ENCODE assay signal across 8 cellular contexts in the genomic region with DNA sequence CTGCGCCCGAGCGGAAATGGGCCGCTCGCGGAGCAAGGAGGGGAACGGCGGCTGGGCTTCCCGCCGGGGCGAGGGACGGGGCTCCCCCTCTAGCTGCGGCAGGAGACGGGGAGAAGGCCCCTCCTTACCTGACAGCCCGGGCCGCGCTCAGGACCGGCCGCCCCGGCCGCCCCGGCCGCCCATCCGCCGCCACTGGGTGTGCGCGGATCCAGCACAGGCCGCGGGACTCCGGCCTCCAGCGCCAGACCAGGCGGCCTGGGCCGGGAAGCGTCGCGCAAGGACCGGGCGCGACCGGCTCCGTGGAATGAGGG. TPM values are rescaled to one million over a fixed set of nuclear protein-coding genes. Genes with fewer than 3 reads are reported as not detected.
DNase-seq lines count a peak whose midpoint lies in the region; ATAC-seq and TF ChIP-seq lines count a peak whose summit lies in the region.

No MANE protein-coding gene starts in this region.

- H3K4me3 Mint-ChIP-seq in osteocyte (ENCODE audit: unreplicated experiment) = peak overlapping the region; percentile 89

- CTCF ChIA-PET in AG04449 (lab: Yijun Ruan, JAX) = interaction anchor here (1.2 to 8.8 kb wide), 3 partner anchors 9 to 106 kb away, joined by 3 to 80 read pairs (median 4); no protein-coding TSS in a partner anchor

- no peaks in the 10 kb centered on the region for H3K36me3 Mint-ChIP-seq in osteocyte (ENCODE audit: unreplicated experiment)

- ATAC-seq in GM18907 (IDR thresholded peaks at IDR 0.05; ENCODE audit: unreplicated experiment) (peak; percentile 41), HG03066 (IDR thresholded peaks at IDR 0.05; ENCODE audit: low read depth, unreplicated experiment) (peak; percentile 31)

- H3K27ac Mint-ChIP-seq in osteocyte (ENCODE audit: unreplicated experiment) = peak overlapping the region; percentile 96

- H3K4me3 ChIP-seq in AG04449 (ENCODE audit: low read depth, low read length) = peak overlapping the region; percentile 85

- TF ChIP-seq CTCF in AG04449 (IDR thresholded peaks at IDR 0.05; ENCODE audit: insufficient read depth, low read length, missing control alignments) (no peak), osteocyte (IDR thresholded peaks at IDR 0.05) (no peak)

- H3K9me3 Mint-ChIP-seq in osteocyte (ENCODE audit: unreplicated experiment) = no peaks in the 10 kb centered on the region

- H3K27me3 Mint-ChIP-seq in osteocyte (ENCODE audit: unreplicated experiment) = no peaks in the 10 kb centered on the region

- peaks cover 27% of the 10 kb centered on the region for H3K4me1 Mint-ChIP-seq in osteocyte (ENCODE audit: unreplicated experiment)

- POLR2A ChIA-PET in AG04449 (lab: Yijun Ruan, JAX) = interaction anchor here (1.4 kb wide), 1 partner anchor 15 kb away, joined by 4 read pairs; no protein-coding TSS in a partner anchor

- DNase-seq in AG04449 (ENCODE audit: low read depth, low spot score) (no peak), fibroblast of gingiva (ENCODE audit: low read depth) (peak; percentile 29), osteocyte (ENCODE audit: extremely low spot score, unreplicated experiment) (no peak), medulla oblongata (ENCODE audit: extremely low spot score) (no peak), kidney glomerular epithelial cell (lab: John Stamatoyannopoulos, UW) (no peak)
- DNase-seq in activated CD4-positive, alpha-beta T cell treated with anti-CD3 and anti-CD28 coated beads for 48 hours = peak; percentile 51

RNA-seq across cellular contexts. Expression of a gene that starts 0.3 kb away (rescaled TPM):
- 49.0 and 49.7 TPM in 2 replicates for total RNA-seq in osteocyte

RNA-seq across cellular contexts. Expression of a gene that starts 8.0 kb away (rescaled TPM):
- total RNA-seq in osteocyte = 19.2 and 20.4 TPM in 2 replicates

RNA-seq across cellular contexts. Expression of a gene that starts 38.7 kb away (rescaled TPM):
- 5.7 and 5.9 TPM in 2 replicates for total RNA-seq in osteocyte

Comparison
In these comparisons a context has a peak if more than half of its experiments do, and no peak if none do; other contexts are left out.
1. DNase-seq: peak in activated CD4-positive, alpha-beta T cell treated with anti-CD3 and anti-CD28 coated beads for 48 hours (single experiment) and fibroblast of gingiva (single experiment); none in AG04449 (single experiment), osteocyte (single experiment), medulla oblongata (single experiment) and kidney glomerular epithelial cell (single experiment).